ENCODE assay signal across 7 cellular contexts in genomic region chr10:24367688-24368087, GRCh38.
"Had no signal": no experiment of that assay in that cellular context is flagged by ENCODE, and none has a peak within 500 bp of the region (broad histone marks: within the 10 kb centered on the region; RNA-seq: fewer than 3 reads in every experiment).

No MANE protein-coding gene starts in this region.

- H3K9ac ChIP-seq: GM23248 had no signal

- H3K27ac Mint-ChIP-seq: IgD-negative memory B cell had no signal

- H3K9me3 ChIP-seq: HAP-1 had no signal

- H3K36me3 ChIP-seq: HAP-1 had no signal

- H3K27ac ChIP-seq: GM23248 had no signal

- H3K4me3 ChIP-seq: GM23248, HAP-1 had no signal

- H3K4me3 Mint-ChIP-seq: IgD-negative memory B cell had no signal

- ATAC-seq: HCT116 had no signal

- H2AFZ ChIP-seq: GM23248 had no signal

- DNase-seq: GM23248, GOT3, H7, KG1 had no signal

- H3K36me3 Mint-ChIP-seq: IgD-negative memory B cell had no signal
